ENCODE assay signal across 8 cellular contexts in genomic region chr2:64608867-64609228, GRCh38. TPM values are rescaled to one million over a fixed set of nuclear protein-coding genes. Genes with fewer than 3 reads are reported as not detected.
A peak's percentile ranks its signal among the peaks of the same experiment; 100 is the strongest.
DNase-seq lines count a peak whose midpoint lies in the region; ATAC-seq and TF ChIP-seq lines count a peak whose summit lies in the region.

No MANE protein-coding gene starts in this region.

- no peak for ATAC-seq in activated CD4-positive, alpha-beta T cell treated with anti-CD3 and anti-CD28 coated beads for 36 hours
- ATAC-seq in left cardiac atrium = peak; percentile 10 to 21
- no peak for ATAC-seq in HG02642 (IDR thresholded peaks at IDR 0.05; ENCODE audit: poor library complexity, unreplicated experiment)

- H3K36me3 ChIP-seq in Peyer's patch (no peaks in the 10 kb centered on the region), smooth muscle cell (ENCODE audit: low read depth) (no peaks in the 10 kb centered on the region)

- H3K9me3 ChIP-seq in Peyer's patch (no peaks in the 10 kb centered on the region), smooth muscle cell (replicated peaks; ENCODE audit: low read depth) (no peaks in the 10 kb centered on the region)

- H3K27ac ChIP-seq in Peyer's patch = peak overlapping the region; percentile 64 to 79 (median 74)
- no peak overlapping the region for H3K27ac ChIP-seq in smooth muscle cell (ENCODE audit: low read depth)

- H3K4me3 Mint-ChIP-seq in activated CD4-positive, alpha-beta T cell treated with anti-CD3 and anti-CD28 coated beads for 36 hours = peak overlapping the region; percentile 65

- TF ChIP-seq CTCF in Peyer's patch (IDR thresholded peaks at IDR 0.05) (no peak), smooth muscle cell (IDR thresholded peaks at IDR 0.05; ENCODE audit: borderline replicate concordance, insufficient read depth, poor library complexity, severe bottlenecking) (no peak)

- no peaks in the 10 kb centered on the region for H3K9me3 Mint-ChIP-seq in activated CD4-positive, alpha-beta T cell treated with anti-CD3 and anti-CD28 coated beads for 36 hours (ENCODE audit: low read depth)

- H3K79me2 ChIP-seq in smooth muscle cell (ENCODE audit: low read depth) = no peaks in the 10 kb centered on the region

- H3K9ac ChIP-seq in smooth muscle cell (ENCODE audit: low read depth) = no peak overlapping the region

- peaks cover 25% of the 10 kb centered on the region for H3K4me1 Mint-ChIP-seq in activated CD4-positive, alpha-beta T cell treated with anti-CD3 and anti-CD28 coated beads for 36 hours

- H3F3A ChIP-seq in smooth muscle cell (ENCODE audit: low read depth) = peaks cover 5% of the 10 kb centered on the region

- 27% methylated on average over 13 of the region's 20 CpGs for WGBS in smooth muscle cell (ENCODE audit: low lambda C conversion rate)

- CTCF ChIA-PET in activated CD4-positive, alpha-beta T cell treated with anti-CD3 and anti-CD28 coated beads for 36 hours (lab: Charles Lee) = interaction anchor here (0.6 to 3.3 kb wide), 14 partner anchors 10 to 325 kb away, joined by 3 to 22 read pairs (median 5); partner anchors contain the start of genes AFTPH and SERTAD2

- H3K27me3 ChIP-seq in Peyer's patch (no peaks in the 10 kb centered on the region), smooth muscle cell (ENCODE audit: low read depth) (no peaks in the 10 kb centered on the region)

- DNase-seq in activated CD4-positive, alpha-beta T cell treated with anti-CD3 and anti-CD28 coated beads for 36 hours = no peak
- DNase-seq in activated CD4-positive, alpha-beta T cell treated with anti-CD3 and anti-CD28 coated beads, Interleukin-2, amount 50 U/mL, for 1 hour = no peak
- peak in 1 of 3 donors; percentile 56 for DNase-seq in Peyer's patch
- DNase-seq in left cardiac atrium = no peak
- DNase-seq in smooth muscle cell (lab: John Stamatoyannopoulos, UW; ENCODE audit: unreplicated experiment) = no peak
- no peak for DNase-seq in stimulated activated CD4-positive, alpha-beta T cell treated with anti-CD3 and anti-CD28 coated beads, Interleukin-2, amount 100 ng/mL, for 24 hours
- DNase-seq in G401 (ENCODE audit: low spot score) = no peak

- H3K36me3 Mint-ChIP-seq in activated CD4-positive, alpha-beta T cell treated with anti-CD3 and anti-CD28 coated beads for 36 hours (ENCODE audit: low read depth) = no peaks in the 10 kb centered on the region

- H4K20me1 ChIP-seq in smooth muscle cell (ENCODE audit: low read depth) = no peaks in the 10 kb centered on the region

- H2AFZ ChIP-seq in smooth muscle cell (ENCODE audit: low read depth) = peak overlapping the region; percentile 84

- POLR2A ChIA-PET in activated CD4-positive, alpha-beta T cell treated with anti-CD3 and anti-CD28 coated beads for 36 hours (lab: Charles Lee) = no interaction called here

- peaks cover 0 to 42% (median 3%) of the 10 kb centered on the region in 4 donors for H3K4me1 ChIP-seq in Peyer's patch
- peaks cover 7% of the 10 kb centered on the region for H3K4me1 ChIP-seq in smooth muscle cell (ENCODE audit: low read depth)

- in situ Hi-C loops in G401 (cut with HindIII; ENCODE audit: low sequenced_read_pairs) = no loop called here

- peak overlapping the region; percentile 69 for H3K27ac Mint-ChIP-seq in activated CD4-positive, alpha-beta T cell treated with anti-CD3 and anti-CD28 coated beads for 36 hours

- intact Hi-C loops in activated CD4-positive, alpha-beta T cell treated with anti-CD3 and anti-CD28 coated beads for 36 hours (cut with DNase I, micrococcal nuclease) = loop anchor here (1.0 to 5.0 kb wide), 6 partner anchors 44 to 378 kb away; partner anchors contain the start of genes AFTPH (in 1 of the 2), SERTAD2 (in 1 of the 2) and SLC1A4 (in 1 of the 2)
- intact Hi-C loops in left cardiac atrium (cut with DNase I) = no loop called here

- H3K4me2 ChIP-seq in smooth muscle cell = peak overlapping the region; percentile 88

- peak overlapping the region; percentile 51 to 80 (median 62) for H3K4me3 ChIP-seq in Peyer's patch
- H3K4me3 ChIP-seq in smooth muscle cell = peak overlapping the region; percentile 52

- no peak for TF ChIP-seq POLR2A in Peyer's patch (IDR thresholded peaks at IDR 0.05)

- no peaks in the 10 kb centered on the region for H3K27me3 Mint-ChIP-seq in activated CD4-positive, alpha-beta T cell treated with anti-CD3 and anti-CD28 coated beads for 36 hours

RNA-seq across cellular contexts. Expression of gene SERTAD2, which starts 44.9 kb away (rescaled TPM):
- total RNA-seq in activated CD4-positive, alpha-beta T cell treated with anti-CD3 and anti-CD28 coated beads for 36 hours = 10 to 100 TPM; 14.5 to 14.9 TPM
- 10 to 100 TPM in 1 of 4 donors, 1 to 10 TPM in 3; 8.7 to 10.3 (median 9.8) TPM for total RNA-seq in Peyer's patch
- total RNA-seq in left cardiac atrium = 10 to 100 TPM; 14.3 to 14.7 TPM
- total RNA-seq in smooth muscle cell = 23.2 and 23.8 TPM in 2 replicates
- polyA plus RNA-seq in smooth muscle cell = 14.2 TPM in 2 replicates
- total RNA-seq in G401 (2014; rRNA removed; shearing (Covaris generic)) = 19.3 and 28.9 TPM in 2 replicates

Comparison
In these comparisons a context has a peak if more than half of its experiments do, and no peak if none do; other contexts are left out.
1. ATAC-seq: peak in left cardiac atrium (2 of 2); none in activated CD4-positive, alpha-beta T cell treated with anti-CD3 and anti-CD28 coated beads for 36 hours (single experiment) and HG02642 (single experiment).
2. intact Hi-C loops: an anchor here in activated CD4-positive, alpha-beta T cell treated with anti-CD3 and anti-CD28 coated beads for 36 hours (1.0 to 5.0 kb wide); none called in left cardiac atrium.